ENCODE assay signal across 1 cellular context in genomic region chr18:9771261-9771976, GRCh38.
TF ChIP-seq lines count a peak whose summit lies in the region.

No MANE protein-coding gene starts in this region.

TF ChIP-seq in HepG2, 621 proteins besides CTCF, POLR2A, EP300 and RAD21 (continued from another document and continues in another):
- TF ChIP-seq KIAA2018 (CRISPR knock-in tag; IDR thresholded peaks at IDR 0.05; ENCODE audit: borderline replicate concordance): no peak
- TF ChIP-seq ZNF230 (CRISPR knock-in tag; IDR thresholded peaks at IDR 0.05): no peak
- TF ChIP-seq GMEB2 (CRISPR knock-in tag; IDR thresholded peaks at IDR 0.05; ENCODE audit: low read depth): no peak
- TF ChIP-seq ATF7-NPFF (CRISPR knock-in tag; IDR thresholded peaks at IDR 0.05; ENCODE audit: low read depth): no peak
- no peak for TF ChIP-seq ZNF670 (CRISPR knock-in tag; IDR thresholded peaks at IDR 0.05; ENCODE audit: borderline replicate concordance)
- TF ChIP-seq ZNF20 (CRISPR knock-in tag; IDR thresholded peaks at IDR 0.05): no peak
- peak; percentile 24; the same call in 1 of the 2 replicates for TF ChIP-seq UBTF (CRISPR knock-in tag; IDR thresholded peaks at IDR 0.05)
- TF ChIP-seq ZNF781 (CRISPR knock-in tag; IDR thresholded peaks at IDR 0.05; ENCODE audit: borderline replicate concordance, not compliant biosample characterization): no peak
- peak; percentile 80 for TF ChIP-seq SALL1 (CRISPR knock-in tag; IDR thresholded peaks at IDR 0.05)
- TF ChIP-seq BCL3 (CRISPR knock-in tag; IDR thresholded peaks at IDR 0.05): 0 out of 2 replicates have a peak, but pooled peaks have one; percentile 40
- no peak for TF ChIP-seq PAXIP1 (CRISPR knock-in tag; conservative IDR thresholded peaks at IDR 0.05)
- TF ChIP-seq ZNF552 (CRISPR knock-in tag; IDR thresholded peaks at IDR 0.05; ENCODE audit: borderline replicate concordance): no peak
- no peak for TF ChIP-seq HCFC1 (IDR thresholded peaks at IDR 0.05; ENCODE audit: low read depth, low read length)
- no peak for TF ChIP-seq SMYD3 (CRISPR knock-in tag; IDR thresholded peaks at IDR 0.05)
- TF ChIP-seq ZNF549 (CRISPR knock-in tag; IDR thresholded peaks at IDR 0.05): no peak
- no peak for TF ChIP-seq WIZ (CRISPR knock-in tag; IDR thresholded peaks at IDR 0.05)
- TF ChIP-seq MIER3 (CRISPR knock-in tag; IDR thresholded peaks at IDR 0.05; ENCODE audit: borderline replicate concordance): no peak
- TF ChIP-seq TBL1XR1 (IDR thresholded peaks at IDR 0.05; ENCODE audit: borderline replicate concordance, low read length, partially characterized antibody): no peak
- TF ChIP-seq KAT8 (CRISPR knock-in tag; IDR thresholded peaks at IDR 0.05): no peak
- TF ChIP-seq ARID5B (CRISPR knock-in tag; IDR thresholded peaks at IDR 0.05): no peak
- TF ChIP-seq ZNF563 (CRISPR knock-in tag; IDR thresholded peaks at IDR 0.05): no peak
- no peak for TF ChIP-seq NRL (CRISPR knock-in tag; IDR thresholded peaks at IDR 0.05; ENCODE audit: borderline replicate concordance)
- no peak for TF ChIP-seq IKZF5 (CRISPR knock-in tag; IDR thresholded peaks at IDR 0.05)
- no peak for TF ChIP-seq ZNF572 (CRISPR knock-in tag; IDR thresholded peaks at IDR 0.05)
- no peak for TF ChIP-seq ZNF841 (CRISPR knock-in tag; IDR thresholded peaks at IDR 0.05; ENCODE audit: borderline replicate concordance)
- no peak for TF ChIP-seq FOXP1 (IDR thresholded peaks at IDR 0.05)
- no peak for TF ChIP-seq FOXP1 (CRISPR knock-in tag; IDR thresholded peaks at IDR 0.05)
- TF ChIP-seq ZNF749 (CRISPR knock-in tag; IDR thresholded peaks at IDR 0.05; ENCODE audit: borderline replicate concordance): no peak
- no peak for TF ChIP-seq ZNF256 (CRISPR knock-in tag; conservative IDR thresholded peaks at IDR 0.05)
- TF ChIP-seq ZNF350 (CRISPR knock-in tag; IDR thresholded peaks at IDR 0.05; ENCODE audit: borderline replicate concordance, low read depth): peak; percentile 31; the same call in 1 of the 2 replicates
- no peak for TF ChIP-seq ZNF253 (CRISPR knock-in tag; IDR thresholded peaks at IDR 0.05; ENCODE audit: borderline replicate concordance)
- no peak for TF ChIP-seq MAZ (IDR thresholded peaks at IDR 0.05; ENCODE audit: borderline replicate concordance, low read depth, low read length)
- TF ChIP-seq MAZ (CRISPR knock-in tag; IDR thresholded peaks at IDR 0.05; ENCODE audit: low read depth): peak; percentile 52; the same call in 1 of the 2 replicates
- 0 out of 2 replicates have a peak, but pooled peaks have one; percentile 17 for TF ChIP-seq DRAP1 (CRISPR knock-in tag; IDR thresholded peaks at IDR 0.05)
- TF ChIP-seq FOXO1 (CRISPR knock-in tag; IDR thresholded peaks at IDR 0.05): no peak
- no peak for TF ChIP-seq PLSCR1 (CRISPR knock-in tag; IDR thresholded peaks at IDR 0.05; ENCODE audit: borderline replicate concordance)
